ENCODE assay signal across 8 cellular contexts in genomic region chr7:71227126-71227525, GRCh38.
"Had no signal": no experiment of that assay in that cellular context is flagged by ENCODE, and none has a peak within 500 bp of the region (broad histone marks: within the 10 kb centered on the region; RNA-seq: fewer than 3 reads in every experiment).

No MANE protein-coding gene starts in this region.

- H3K27ac ChIP-seq: GM23248, KMS-11 had no signal

- H3K9ac ChIP-seq: GM23248, KMS-11 had no signal

- H3K4me3 ChIP-seq: GM23248 had no signal

- H3K4me2 ChIP-seq: KMS-11 had no signal

- FAIRE-seq: H54, HTR-8/SVneo had no signal

- H2AFZ ChIP-seq: GM23248 had no signal

- DNase-seq: GM23248, GOT3, H9, HCEC 1CT, KBM-7 had no signal
